ENCODE assay signal across 14 cellular contexts in the genomic region with DNA sequence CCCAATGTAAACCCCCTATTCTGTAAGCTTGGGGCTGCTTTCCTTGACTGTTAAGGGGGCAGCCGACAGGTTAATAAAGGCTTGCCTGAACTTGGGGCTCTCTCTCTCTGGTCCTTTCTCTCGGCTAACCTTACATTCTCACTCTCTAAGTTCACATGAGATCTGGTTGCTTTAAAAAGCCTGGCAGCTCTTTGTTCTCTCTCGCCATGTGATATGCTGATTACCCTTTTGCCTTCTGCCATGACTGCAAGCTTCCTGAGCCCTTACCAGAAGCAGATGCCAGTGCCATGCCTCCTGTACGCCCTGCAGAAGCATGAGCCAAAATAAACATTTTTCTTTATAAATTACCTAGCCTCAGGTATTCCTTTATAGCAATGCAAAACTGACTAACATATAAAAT. TPM values are rescaled to one million over a fixed set of nuclear protein-coding genes. Genes with fewer than 3 reads are reported as not detected.
"Had no signal": no experiment of that assay in that cellular context is flagged by ENCODE, and none has a peak within 500 bp of the region (broad histone marks: within the 10 kb centered on the region; RNA-seq: fewer than 3 reads in every experiment).

No MANE protein-coding gene starts in this region.

RNA-seq across cellular contexts. Expression of a gene that starts 5.5 kb away (rescaled TPM):
- total RNA-seq: subcutaneous adipose tissue, suprapubic skin, temporal lobe, thoracic aorta, thyroid gland, tibial nerve, transverse colon, upper lobe of left lung, upper lobe of right lung, ureter, urinary bladder, uterus, vagina had no signal

RNA-seq across cellular contexts. Expression of a gene that starts 32.0 kb away (rescaled TPM):
- total RNA-seq: stomach, subcutaneous adipose tissue, suprapubic skin, thoracic aorta, thyroid gland, tibial nerve, transverse colon, upper lobe of left lung, upper lobe of right lung, ureter, urinary bladder, uterus, vagina had no signal

RNA-seq across cellular contexts. Expression of a gene that starts 39.9 kb away (rescaled TPM):
- total RNA-seq: temporal lobe, transverse colon, upper lobe of right lung, ureter, uterus, vagina had no signal
